Comparison of ENCODE assay signal across 2 cellular contexts in the genomic region with DNA sequence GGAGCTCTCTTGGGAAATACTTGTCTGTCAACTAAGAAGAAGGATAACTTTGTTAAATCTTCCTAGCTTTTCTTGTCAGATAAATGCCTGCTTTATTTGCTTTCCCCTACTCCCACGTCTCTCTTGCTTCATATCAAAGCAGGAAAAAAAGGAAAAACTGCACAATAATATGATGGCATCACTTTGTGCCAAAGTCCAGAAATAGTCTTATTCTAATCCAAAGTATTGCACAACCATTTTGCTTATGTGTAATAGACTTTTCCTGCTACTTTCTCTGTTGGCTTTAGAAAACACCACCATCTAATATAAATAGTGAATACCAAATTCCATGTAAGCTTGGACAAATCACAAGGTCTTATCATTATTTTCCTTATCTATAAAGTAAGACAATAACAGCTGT. TPM values are rescaled to one million over a fixed set of nuclear protein-coding genes. Genes with fewer than 3 reads are reported as not detected.
"Had no signal": no experiment of that assay in that cellular context is flagged by ENCODE, and none has a peak within 500 bp of the region (broad histone marks: within the 10 kb centered on the region; RNA-seq: fewer than 3 reads in every experiment).

No MANE protein-coding gene starts in this region.

RNA-seq across cellular contexts. Expression of a gene that starts 36.2 kb away (rescaled TPM):
- total RNA-seq: G401, GM12878 had no signal
- polyA plus RNA-seq: GM12878 had no signal
